Comparison of ENCODE assay signal across 14 cellular contexts in the genomic region with DNA sequence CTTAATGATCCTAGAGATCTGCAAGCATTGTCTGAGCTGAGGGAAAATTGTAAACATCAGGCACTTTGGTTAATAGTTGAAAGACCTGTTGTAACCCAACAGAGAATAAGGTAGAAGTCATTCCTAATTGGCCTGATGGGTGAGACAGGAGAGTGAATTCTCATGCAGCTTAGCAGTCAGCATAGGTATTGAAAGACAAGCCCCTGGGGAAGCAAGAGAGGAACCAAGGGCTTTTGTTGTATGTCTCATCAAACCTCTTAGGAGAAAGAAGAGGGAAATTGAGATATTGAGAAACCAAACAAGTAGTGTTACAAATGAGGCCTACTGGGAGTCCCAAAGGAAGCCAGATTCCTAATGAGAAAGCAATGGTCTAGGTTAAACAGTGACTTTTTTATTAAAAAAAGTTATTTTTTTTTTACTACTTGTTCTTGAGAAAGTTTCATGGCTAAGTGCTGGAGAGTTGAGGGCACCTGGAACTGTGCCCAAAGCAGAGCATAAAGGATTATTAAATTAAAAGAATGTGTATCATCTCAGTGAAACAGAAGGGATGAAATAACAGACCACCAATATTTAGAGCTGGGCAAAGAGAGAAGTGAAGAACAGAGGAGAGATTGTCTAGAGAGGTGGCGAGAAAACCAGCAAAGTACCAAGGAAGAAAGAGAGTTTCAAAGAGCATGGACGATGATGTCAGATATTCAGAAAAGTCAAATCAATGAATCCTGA.
A peak's percentile ranks its signal among the peaks of the same experiment; 100 is the strongest.
DNase-seq lines count a peak whose midpoint lies in the region; ATAC-seq and TF ChIP-seq lines count a peak whose summit lies in the region.
"Had no signal": no experiment of that assay in that cellular context is flagged by ENCODE, and none has a peak within 500 bp of the region (broad histone marks: within the 10 kb centered on the region; RNA-seq: fewer than 3 reads in every experiment).

No MANE protein-coding gene starts in this region.

- DNase-seq in Caco-2 (no peak), SKM-1 treated with dmso at 0.1 percent for 144 hours (lab: John Stamatoyannopoulos, UW; ENCODE audit: unreplicated experiment) (peak; percentile 32), memory B cell (ENCODE audit: low spot score in 2 of 2) (no peak), WERI-Rb-1 (no peak), SIG-M5 treated with dmso at 0.1 percent for 504 hours (lab: John Stamatoyannopoulos, UW; ENCODE audit: unreplicated experiment) (no peak), HuH-7 (ENCODE audit: low spot score) (no peak)
- DNase-seq: activated CD4-positive, alpha-beta T cell treated with anti-CD3 and anti-CD28 coated beads for 36 hours; NCI-H1436; stimulated activated CD4-positive, alpha-beta T cell treated with anti-CD3 and anti-CD28 coated beads, Interleukin-2, amount 100 ng/mL, for 48 hours; stimulated activated naive CD8-positive, alpha-beta T cell treated with anti-CD3 and anti-CD28 coated beads, Interleukin-15, amount 100 ng/mL, for 72 hours had no signal

- TF ChIP-seq CTCF in Caco-2 (IDR thresholded peaks at IDR 0.05; ENCODE audit: insufficient read depth in 1 of 2, low read depth in 1 of 2, low read length in 1 of 2, severe bottlenecking in 1 of 2, unreplicated experiment in 1 of 2) (no peak), WERI-Rb-1 (IDR thresholded peaks at IDR 0.05; ENCODE audit: low read depth, low read length) (no peak)

- no TSS peak for BruUV-seq in Caco-2 (replicated peaks; lab: Mats Ljungman, UMichigan)

- H3K9me3 Mint-ChIP-seq in Caco-2 (ENCODE audit: unreplicated experiment) = no peaks in the 10 kb centered on the region
- peaks cover 3% of the 10 kb centered on the region for H3K9me3 Mint-ChIP-seq in memory B cell
- H3K9me3 Mint-ChIP-seq: stimulated activated naive CD8-positive, alpha-beta T cell treated with anti-CD3 and anti-CD28 coated beads, Interleukin-15, amount 100 ng/mL, for 72 hours had no signal

- no peak overlapping the region for H3K4me3 ChIP-seq in Caco-2 (ENCODE audit: low read depth, low read length)
- no peak overlapping the region for H3K4me3 ChIP-seq in WERI-Rb-1 (ENCODE audit: low read depth, low read length)
- H3K4me3 ChIP-seq: prostate gland, SJCRH30 had no signal

- H3K27ac Mint-ChIP-seq in Caco-2 (ENCODE audit: unreplicated experiment) = peak overlapping the region; percentile 40
- peak overlapping the region; percentile 32 for H3K27ac Mint-ChIP-seq in memory B cell
- H3K27ac Mint-ChIP-seq: activated CD4-positive, alpha-beta T cell treated with anti-CD3 and anti-CD28 coated beads for 36 hours; stimulated activated naive CD8-positive, alpha-beta T cell treated with anti-CD3 and anti-CD28 coated beads, Interleukin-15, amount 100 ng/mL, for 72 hours had no signal

- POLR2A ChIA-PET in Caco-2 (lab: Charles Lee) = no interaction called here

- no peak overlapping the region for H3K4me3 Mint-ChIP-seq in Caco-2 (ENCODE audit: unreplicated experiment)
- H3K4me3 Mint-ChIP-seq in memory B cell = no peak overlapping the region
- H3K4me3 Mint-ChIP-seq: activated CD4-positive, alpha-beta T cell treated with anti-CD3 and anti-CD28 coated beads for 36 hours; stimulated activated naive CD8-positive, alpha-beta T cell treated with anti-CD3 and anti-CD28 coated beads, Interleukin-15, amount 100 ng/mL, for 72 hours had no signal

- CTCF ChIA-PET in Caco-2 (lab: Charles Lee) = no interaction called here

- no peaks in the 10 kb centered on the region for H3K36me3 Mint-ChIP-seq in Caco-2 (ENCODE audit: insufficient read depth, unreplicated experiment)
- peaks cover 48% of the 10 kb centered on the region for H3K36me3 Mint-ChIP-seq in memory B cell

- no peak overlapping the region for H3K27ac ChIP-seq in WERI-Rb-1
- H3K27ac ChIP-seq: prostate gland had no signal

- H3K9me3 ChIP-seq in Caco-2 = no peaks in the 10 kb centered on the region
- no peaks in the 10 kb centered on the region for H3K9me3 ChIP-seq in WERI-Rb-1 (ENCODE audit: severe bottlenecking)
- H3K9me3 ChIP-seq: prostate gland, SJCRH30 had no signal

- peak; percentile 67 for ATAC-seq in HG02610 (IDR thresholded peaks at IDR 0.05; ENCODE audit: unreplicated experiment)
- peak; percentile 41 for ATAC-seq in memory B cell (ENCODE audit: low read depth)
- no peak for ATAC-seq in GM18873 (IDR thresholded peaks at IDR 0.05; ENCODE audit: low FRiP score, unreplicated experiment)
- ATAC-seq: activated CD4-positive, alpha-beta T cell treated with anti-CD3 and anti-CD28 coated beads for 36 hours; stimulated activated naive CD8-positive, alpha-beta T cell treated with anti-CD3 and anti-CD28 coated beads, Interleukin-15, amount 100 ng/mL, for 72 hours had no signal

- H3K4me1 Mint-ChIP-seq in Caco-2 (ENCODE audit: low read depth, unreplicated experiment) (peaks cover 37% of the 10 kb centered on the region), memory B cell (peaks cover 45% of the 10 kb centered on the region)
- H3K4me1 Mint-ChIP-seq: activated CD4-positive, alpha-beta T cell treated with anti-CD3 and anti-CD28 coated beads for 36 hours; stimulated activated naive CD8-positive, alpha-beta T cell treated with anti-CD3 and anti-CD28 coated beads, Interleukin-15, amount 100 ng/mL, for 72 hours had no signal

- no peaks in the 10 kb centered on the region for H3K27me3 ChIP-seq in Caco-2 (replicated peaks; ENCODE audit: control insufficient read depth, insufficient read depth, low read length)
- no peaks in the 10 kb centered on the region for H3K27me3 ChIP-seq in WERI-Rb-1 (ENCODE audit: insufficient read depth, low read depth, severe bottlenecking)
- H3K27me3 ChIP-seq: SJCRH30 had no signal

- no peaks in the 10 kb centered on the region for H3K27me3 Mint-ChIP-seq in Caco-2 (ENCODE audit: insufficient read depth, unreplicated experiment)
- no peaks in the 10 kb centered on the region for H3K27me3 Mint-ChIP-seq in memory B cell
- H3K27me3 Mint-ChIP-seq: activated CD4-positive, alpha-beta T cell treated with anti-CD3 and anti-CD28 coated beads for 36 hours; stimulated activated naive CD8-positive, alpha-beta T cell treated with anti-CD3 and anti-CD28 coated beads, Interleukin-15, amount 100 ng/mL, for 72 hours had no signal

- intact Hi-C loops in Caco-2 (cut with micrococcal nuclease; ENCODE audit: unreplicated experiment) = loop anchor here (5.0 kb wide), 1 partner anchor 162 kb away; no protein-coding TSS in a partner anchor

- no peaks in the 10 kb centered on the region for H3K36me3 ChIP-seq in Caco-2 (ENCODE audit: control insufficient read depth, insufficient read depth, low read length)
- H3K36me3 ChIP-seq in WERI-Rb-1 = no peaks in the 10 kb centered on the region
- H3K36me3 ChIP-seq: prostate gland, SJCRH30 had no signal

- H3K4me1 ChIP-seq in Caco-2 = peaks cover 41% of the 10 kb centered on the region
- H3K4me1 ChIP-seq: prostate gland had no signal
